20 cellular contexts compared by ENCODE assay signal in genomic region chr6:143707702-143708101, GRCh38.
"Had no signal": no experiment of that assay in that cellular context is flagged by ENCODE, and none has a peak within 500 bp of the region (broad histone marks: within the 10 kb centered on the region; RNA-seq: fewer than 3 reads in every experiment).

No MANE protein-coding gene starts in this region.

- H3K9me3 ChIP-seq: pancreas, psoas muscle, right atrium auricular region, stomach, suprapubic skin had no signal

- H3K27ac ChIP-seq: hepatocyte, pancreas, psoas muscle, right atrium auricular region, stomach, suprapubic skin, tibial nerve had no signal

- H3K4me3 ChIP-seq: hepatocyte, pancreas, psoas muscle, right atrium auricular region, stomach, suprapubic skin, tibial nerve had no signal

- H3K4me1 ChIP-seq: pancreas, psoas muscle, right atrium auricular region, suprapubic skin had no signal

- H3K36me3 ChIP-seq: pancreas, right atrium auricular region, stomach, suprapubic skin, tibial nerve had no signal

- ATAC-seq: esophagus mucosa; psoas muscle; stimulated activated effector memory CD8-positive, alpha-beta T cell treated with anti-CD3 and anti-CD28 coated beads, Interleukin-12 subunit alpha, Interleukin-12 subunit beta, amount 100 ng/mL, for 72 hours had no signal

- DNase-seq: activated CD4-positive, alpha-beta memory T cell treated with anti-CD3 and anti-CD28 coated beads for 36 hours; activated CD4-positive, alpha-beta T cell treated with anti-CD3 and anti-CD28 coated beads for 48 hours; activated CD4-positive, CD25-positive, alpha-beta regulatory T cell; activated effector memory CD4-positive, alpha-beta T cell treated with Interleukin-2 at 50 U/mL for 16 hours; activated naive CD4-positive, alpha-beta T cell treated with anti-CD3 and anti-CD28 coated beads for 36 hours; activated naive CD8-positive, alpha-beta T cell treated with anti-CD3 and anti-CD28 coated beads, Interleukin-2, amount 10 ng/mL, durations not matched to agents 7 days and 5 days; activated T-cell treated with anti-CD3 and anti-CD28 coated beads, Interleukin-2, amount 50 U/mL, for 48 hours; amniotic stem cell; effector CD8-positive, alpha-beta T cell; glutamatergic neuron; pancreas; psoas muscle; stomach; T-helper 1 cell had no signal

- H3K27me3 ChIP-seq: hepatocyte, pancreas, right atrium auricular region, stomach, suprapubic skin, tibial nerve had no signal
